Comparison of ENCODE assay signal across 8 cellular contexts in genomic region chr12:7091660-7092228, GRCh38. TPM values are rescaled to one million over a fixed set of nuclear protein-coding genes. Genes with fewer than 3 reads are reported as not detected.
DNase-seq lines count a peak whose midpoint lies in the region; ATAC-seq and TF ChIP-seq lines count a peak whose summit lies in the region.

No MANE protein-coding gene starts in this region.

- ATAC-seq in DND-41 (ENCODE audit: insufficient read depth, low read depth): peak; percentile 5; the same call in 1 of the 3 replicates
- ATAC-seq in Right ventricle myocardium superior (ENCODE audit: poor library complexity): peak; percentile 74

- H3K4me2 ChIP-seq in DND-41 (ENCODE audit: insufficient read depth, low read length): peak overlapping the region; percentile 62

- peak overlapping the region in 1 of 2 experiments; percentile 39; a peak in 2 of 4 replicates for H3K4me3 ChIP-seq in DND-41 (ENCODE audit: low read depth in 1 of 2, low read length in 2 of 2)
- peak overlapping the region; percentile 75 for H3K4me3 ChIP-seq in WI38 (ENCODE audit: low read depth, low read length)

- no peak for TF ChIP-seq CTCF in DND-41 (IDR thresholded peaks at IDR 0.05; ENCODE audit: borderline replicate concordance, extremely low read depth, low read length, poor library complexity, severe bottlenecking)
- no peak for TF ChIP-seq CTCF in WI38 (IDR thresholded peaks at IDR 0.05; ENCODE audit: low read depth, low read length)

- no peaks in the 10 kb centered on the region for H4K20me1 ChIP-seq in DND-41 (ENCODE audit: insufficient read depth, low read length)

- H3K4me1 ChIP-seq in DND-41 (ENCODE audit: insufficient read depth, low read length): peaks cover 14% of the 10 kb centered on the region

- peak overlapping the region; percentile 93 for H2AFZ ChIP-seq in DND-41 (ENCODE audit: low read depth, low read length)

- no peaks in the 10 kb centered on the region for H3K79me2 ChIP-seq in DND-41 (ENCODE audit: insufficient read depth, low read length)

- no peaks in the 10 kb centered on the region for H3K9me3 ChIP-seq in DND-41 (ENCODE audit: insufficient read depth, low read length, severe bottlenecking)

- H3K36me3 ChIP-seq in DND-41 (ENCODE audit: insufficient read depth, low read length): no peaks in the 10 kb centered on the region

- peak overlapping the region; percentile 66 for H3K27ac ChIP-seq in DND-41 (ENCODE audit: low read length)

- H3K9ac ChIP-seq in DND-41 (ENCODE audit: low read depth, low read length): peak overlapping the region; percentile 45

- DNase-seq in DND-41 (no peak), Right ventricle myocardium superior (peak; percentile 73), retina (peak; percentile 13), NCI-H146 (lab: John Stamatoyannopoulos, UW) (no peak), NCI-H2107 (lab: John Stamatoyannopoulos, UW) (no peak), SW480 (ENCODE audit: low spot score) (no peak), DMS 273 (lab: John Stamatoyannopoulos, UW; ENCODE audit: unreplicated experiment) (no peak)

- no peaks in the 10 kb centered on the region for H3K27me3 ChIP-seq in DND-41 (ENCODE audit: insufficient read depth, low read length, poor library complexity)

- intact Hi-C loops in Right ventricle myocardium superior (cut with DNase I): loop anchor here (5.0 kb wide), 1 partner anchor 34 kb away; no protein-coding TSS in a partner anchor

RNA-seq across cellular contexts. Expression of gene C1R, which starts 0.5 kb away (rescaled TPM):
- total RNA-seq in Right ventricle myocardium superior: 165 TPM

RNA-seq across cellular contexts. Expression of gene C1RL, which starts 17.3 kb away (rescaled TPM):
- 10.7 TPM for total RNA-seq in Right ventricle myocardium superior

RNA-seq across cellular contexts. Expression of gene C1S, which starts 31.2 kb away (rescaled TPM):
- 142 TPM for total RNA-seq in Right ventricle myocardium superior

RNA-seq across cellular contexts. Expression of gene RBP5, which starts 36.9 kb away (rescaled TPM):
- total RNA-seq in Right ventricle myocardium superior: 0.46 TPM

RNA-seq across cellular contexts. Expression of gene CLSTN3, which starts 38.4 kb away (rescaled TPM):
- total RNA-seq in Right ventricle myocardium superior: 3.7 TPM

Comparison
In these comparisons a context has a peak if more than half of its experiments do, and no peak if none do; other contexts are left out.
1. DNase-seq: peak in Right ventricle myocardium superior (single experiment) and retina (single experiment); none in DND-41 (single experiment), NCI-H146 (single experiment), NCI-H2107 (single experiment), SW480 (single experiment) and DMS 273 (single experiment).